Comparison of ENCODE assay signal across 1 cellular context in the genomic region with DNA sequence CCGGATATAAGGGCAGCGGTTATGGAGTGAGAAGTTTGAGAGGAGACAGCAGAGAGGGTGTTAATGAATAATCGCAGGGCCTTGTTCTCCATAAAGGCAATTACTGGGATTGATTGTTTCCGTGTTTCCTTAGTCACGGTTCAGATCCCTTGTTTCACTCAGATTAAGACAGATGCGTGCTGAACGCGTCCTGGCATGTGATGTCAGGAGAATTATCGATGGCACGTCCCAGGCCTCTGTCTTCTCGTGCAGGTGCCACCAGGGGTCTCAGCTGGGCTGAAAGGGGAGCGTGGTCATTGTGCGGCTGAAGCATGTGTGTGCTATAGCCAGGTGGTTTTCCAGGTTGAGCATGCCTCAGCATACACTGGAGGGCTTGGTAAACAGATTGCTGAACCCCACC.
TF ChIP-seq lines count a peak whose summit lies in the region.

No MANE protein-coding gene starts in this region.

TF ChIP-seq in GM12878, 131 proteins besides CTCF, POLR2A, EP300 and RAD21 (continued from another document and continues in another):
- TF ChIP-seq, protein P1, sequence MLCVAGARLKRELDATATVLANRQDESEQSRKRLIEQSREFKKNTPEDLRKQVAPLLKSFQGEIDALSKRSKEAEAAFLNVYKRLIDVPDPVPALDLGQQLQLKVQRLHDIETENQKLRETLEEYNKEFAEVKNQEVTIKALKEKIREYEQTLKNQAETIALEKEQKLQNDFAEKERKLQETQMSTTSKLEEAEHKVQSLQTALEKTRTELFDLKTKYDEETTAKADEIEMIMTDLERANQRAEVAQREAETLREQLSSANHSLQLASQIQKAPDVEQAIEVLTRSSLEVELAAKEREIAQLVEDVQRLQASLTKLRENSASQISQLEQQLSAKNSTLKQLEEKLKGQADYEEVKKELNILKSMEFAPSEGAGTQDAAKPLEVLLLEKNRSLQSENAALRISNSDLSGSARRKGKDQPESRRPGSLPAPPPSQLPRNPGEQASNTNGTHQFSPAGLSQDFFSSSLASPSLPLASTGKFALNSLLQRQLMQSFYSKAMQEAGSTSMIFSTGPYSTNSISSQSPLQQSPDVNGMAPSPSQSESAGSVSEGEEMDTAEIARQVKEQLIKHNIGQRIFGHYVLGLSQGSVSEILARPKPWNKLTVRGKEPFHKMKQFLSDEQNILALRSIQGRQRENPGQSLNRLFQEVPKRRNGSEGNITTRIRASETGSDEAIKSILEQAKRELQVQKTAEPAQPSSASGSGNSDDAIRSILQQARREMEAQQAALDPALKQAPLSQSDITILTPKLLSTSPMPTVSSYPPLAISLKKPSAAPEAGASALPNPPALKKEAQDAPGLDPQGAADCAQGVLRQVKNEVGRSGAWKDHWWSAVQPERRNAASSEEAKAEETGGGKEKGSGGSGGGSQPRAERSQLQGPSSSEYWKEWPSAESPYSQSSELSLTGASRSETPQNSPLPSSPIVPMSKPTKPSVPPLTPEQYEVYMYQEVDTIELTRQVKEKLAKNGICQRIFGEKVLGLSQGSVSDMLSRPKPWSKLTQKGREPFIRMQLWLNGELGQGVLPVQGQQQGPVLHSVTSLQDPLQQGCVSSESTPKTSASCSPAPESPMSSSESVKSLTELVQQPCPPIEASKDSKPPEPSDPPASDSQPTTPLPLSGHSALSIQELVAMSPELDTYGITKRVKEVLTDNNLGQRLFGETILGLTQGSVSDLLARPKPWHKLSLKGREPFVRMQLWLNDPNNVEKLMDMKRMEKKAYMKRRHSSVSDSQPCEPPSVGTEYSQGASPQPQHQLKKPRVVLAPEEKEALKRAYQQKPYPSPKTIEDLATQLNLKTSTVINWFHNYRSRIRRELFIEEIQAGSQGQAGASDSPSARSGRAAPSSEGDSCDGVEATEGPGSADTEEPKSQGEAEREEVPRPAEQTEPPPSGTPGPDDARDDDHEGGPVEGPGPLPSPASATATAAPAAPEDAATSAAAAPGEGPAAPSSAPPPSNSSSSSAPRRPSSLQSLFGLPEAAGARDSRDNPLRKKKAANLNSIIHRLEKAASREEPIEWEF (IDR thresholded peaks at IDR 0.05; ENCODE audit: insufficient replicate concordance, low read depth, low read length): no peak
- TF ChIP-seq ATF7 (IDR thresholded peaks at IDR 0.05; ENCODE audit: low read depth) (no peak; the same call in 1 of the 2 replicates), SKIL (IDR thresholded peaks at IDR 0.05; ENCODE audit: low read depth, poor library complexity, severe bottlenecking) (no peak), SIX5 (IDR thresholded peaks at IDR 0.05; ENCODE audit: low read depth, low read length, severe bottlenecking) (no peak), GABPA (IDR thresholded peaks at IDR 0.05; ENCODE audit: low read depth) (no peak), RUNX3 (IDR thresholded peaks at IDR 0.05; ENCODE audit: low read length) (peak; percentile 59), ZNF207 (IDR thresholded peaks at IDR 0.05; ENCODE audit: borderline replicate concordance) (no peak), WRNIP1 (IDR thresholded peaks at IDR 0.05; ENCODE audit: borderline replicate concordance, low read depth, low read length) (no peak), IKZF1 (conservative IDR thresholded peaks at IDR 0.05) (peak; percentile 91), CBFB (IDR thresholded peaks at IDR 0.05; ENCODE audit: low read depth) (no peak), ZNF592 (IDR thresholded peaks at IDR 0.05) (no peak), ZNF687 (IDR thresholded peaks at IDR 0.05) (peak; percentile 96), IRF4 (IDR thresholded peaks at IDR 0.05; ENCODE audit: low read depth, low read length) (0 out of 2 replicates have a peak, but pooled peaks have one; percentile 51), SUPT20H (IDR thresholded peaks at IDR 0.05; ENCODE audit: borderline replicate concordance, control insufficient read depth, low read depth, low read length) (no peak), HDGF (IDR thresholded peaks at IDR 0.05) (0 out of 2 replicates have a peak, but pooled peaks have one; percentile 26), ZNF622 (IDR thresholded peaks at IDR 0.05) (no peak), HDAC6 (IDR thresholded peaks at IDR 0.05; ENCODE audit: unreplicated experiment) (no peak), USF2 (IDR thresholded peaks at IDR 0.05; ENCODE audit: borderline replicate concordance, low read depth, low read length) (no peak), CHD2 (IDR thresholded peaks at IDR 0.05; ENCODE audit: borderline replicate concordance, low read depth, low read length) (no peak), EZH2 (IDR thresholded peaks at IDR 0.05; ENCODE audit: borderline replicate concordance, control insufficient read depth, low read depth, low read length) (no peak), RCOR1 (conservative IDR thresholded peaks at IDR 0.05; ENCODE audit: low read depth, low read length) (no peak)
- TF ChIP-seq, protein P2, sequence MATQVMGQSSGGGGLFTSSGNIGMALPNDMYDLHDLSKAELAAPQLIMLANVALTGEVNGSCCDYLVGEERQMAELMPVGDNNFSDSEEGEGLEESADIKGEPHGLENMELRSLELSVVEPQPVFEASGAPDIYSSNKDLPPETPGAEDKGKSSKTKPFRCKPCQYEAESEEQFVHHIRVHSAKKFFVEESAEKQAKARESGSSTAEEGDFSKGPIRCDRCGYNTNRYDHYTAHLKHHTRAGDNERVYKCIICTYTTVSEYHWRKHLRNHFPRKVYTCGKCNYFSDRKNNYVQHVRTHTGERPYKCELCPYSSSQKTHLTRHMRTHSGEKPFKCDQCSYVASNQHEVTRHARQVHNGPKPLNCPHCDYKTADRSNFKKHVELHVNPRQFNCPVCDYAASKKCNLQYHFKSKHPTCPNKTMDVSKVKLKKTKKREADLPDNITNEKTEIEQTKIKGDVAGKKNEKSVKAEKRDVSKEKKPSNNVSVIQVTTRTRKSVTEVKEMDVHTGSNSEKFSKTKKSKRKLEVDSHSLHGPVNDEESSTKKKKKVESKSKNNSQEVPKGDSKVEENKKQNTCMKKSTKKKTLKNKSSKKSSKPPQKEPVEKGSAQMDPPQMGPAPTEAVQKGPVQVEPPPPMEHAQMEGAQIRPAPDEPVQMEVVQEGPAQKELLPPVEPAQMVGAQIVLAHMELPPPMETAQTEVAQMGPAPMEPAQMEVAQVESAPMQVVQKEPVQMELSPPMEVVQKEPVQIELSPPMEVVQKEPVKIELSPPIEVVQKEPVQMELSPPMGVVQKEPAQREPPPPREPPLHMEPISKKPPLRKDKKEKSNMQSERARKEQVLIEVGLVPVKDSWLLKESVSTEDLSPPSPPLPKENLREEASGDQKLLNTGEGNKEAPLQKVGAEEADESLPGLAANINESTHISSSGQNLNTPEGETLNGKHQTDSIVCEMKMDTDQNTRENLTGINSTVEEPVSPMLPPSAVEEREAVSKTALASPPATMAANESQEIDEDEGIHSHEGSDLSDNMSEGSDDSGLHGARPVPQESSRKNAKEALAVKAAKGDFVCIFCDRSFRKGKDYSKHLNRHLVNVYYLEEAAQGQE (IDR thresholded peaks at IDR 0.05; ENCODE audit: low read depth, low read length): no peak
- TF ChIP-seq, protein P3, sequence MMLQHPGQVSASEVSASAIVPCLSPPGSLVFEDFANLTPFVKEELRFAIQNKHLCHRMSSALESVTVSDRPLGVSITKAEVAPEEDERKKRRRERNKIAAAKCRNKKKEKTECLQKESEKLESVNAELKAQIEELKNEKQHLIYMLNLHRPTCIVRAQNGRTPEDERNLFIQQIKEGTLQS (IDR thresholded peaks at IDR 0.05; ENCODE audit: borderline replicate concordance, extremely low read depth, low read depth, low read length): no peak
- TF ChIP-seq, protein P4, sequence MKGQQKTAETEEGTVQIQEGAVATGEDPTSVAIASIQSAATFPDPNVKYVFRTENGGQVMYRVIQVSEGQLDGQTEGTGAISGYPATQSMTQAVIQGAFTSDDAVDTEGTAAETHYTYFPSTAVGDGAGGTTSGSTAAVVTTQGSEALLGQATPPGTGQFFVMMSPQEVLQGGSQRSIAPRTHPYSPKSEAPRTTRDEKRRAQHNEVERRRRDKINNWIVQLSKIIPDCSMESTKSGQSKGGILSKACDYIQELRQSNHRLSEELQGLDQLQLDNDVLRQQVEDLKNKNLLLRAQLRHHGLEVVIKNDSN (IDR thresholded peaks at IDR 0.05; ENCODE audit: borderline replicate concordance, extremely low read length, insufficient read depth, low read depth, low read length): no peak
